ENCODE assay signal across 8 cellular contexts in genomic region chr3:72797773-72798543, GRCh38. TPM values are rescaled to one million over a fixed set of nuclear protein-coding genes. Genes with fewer than 3 reads are reported as not detected.
A peak's percentile ranks its signal among the peaks of the same experiment; 100 is the strongest.
DNase-seq lines count a peak whose midpoint lies in the region; ATAC-seq and TF ChIP-seq lines count a peak whose summit lies in the region.

No MANE protein-coding gene starts in this region.

- no peak overlapping the region for H2BK5ac ChIP-seq in mesenchymal stem cell (ENCODE audit: low read depth, low read length, poor library complexity, severe bottlenecking)

- H3K4me2 ChIP-seq in mesenchymal stem cell (ENCODE audit: low read length, poor library complexity, severe bottlenecking), result no peak overlapping the region

- no peak overlapping the region for H3K4me3 Mint-ChIP-seq in CD8-positive, alpha-beta memory T cell

- H3K4me1 ChIP-seq in mesenchymal stem cell (ENCODE audit: control insufficient read depth, insufficient read depth, low read depth, low read length), result no peaks in the 10 kb centered on the region
- no peaks in the 10 kb centered on the region for H3K4me1 ChIP-seq in CD8-positive, alpha-beta memory T cell (ENCODE audit: insufficient read depth, low read length)

- H3K79me1 ChIP-seq in mesenchymal stem cell (replicated peaks; ENCODE audit: low read length, poor library complexity, severe bottlenecking), result no peaks in the 10 kb centered on the region

- H3K36me3 ChIP-seq in mesenchymal stem cell (ENCODE audit: control insufficient read depth in 1 of 2, insufficient read depth in 2 of 2, low read depth in 1 of 2, low read length in 2 of 2), result peaks cover 0 to 7% of the 10 kb centered on the region in 2 experiments
- no peaks in the 10 kb centered on the region for H3K36me3 ChIP-seq in CD8-positive, alpha-beta memory T cell (ENCODE audit: insufficient read depth, low read length)

- no peaks in the 10 kb centered on the region for H3K27me3 ChIP-seq in mesenchymal stem cell (ENCODE audit: control insufficient read depth in 1 of 2, insufficient read depth in 1 of 2, low read length in 2 of 2)
- H3K27me3 ChIP-seq in CD8-positive, alpha-beta memory T cell (ENCODE audit: insufficient read depth, low read length, poor library complexity, severe bottlenecking), result no peaks in the 10 kb centered on the region

- DNase-seq in DMS153 treated with DMSO at 0.1 percent for 48 hours (lab: John Stamatoyannopoulos, UW; ENCODE audit: unreplicated experiment) (peak; percentile 55), NCI-H2171 treated with DMSO at 0.1 percent for 48 hours (lab: John Stamatoyannopoulos, UW) (peak; percentile 69), cerebellum (ENCODE audit: low spot score) (peak; percentile 2), mesenchymal stem cell (peak; percentile 47), omental fat pad (ENCODE audit: low spot score) (no peak), SIG-M5 (lab: John Stamatoyannopoulos, UW) (no peak), MV-4-11 (lab: John Stamatoyannopoulos, UW) (no peak)
- DNase-seq in CD8-positive, alpha-beta memory T cell, result no peak

- no peak for ATAC-seq in omental fat pad (ENCODE audit: low FRiP score)

- H3K14ac ChIP-seq in mesenchymal stem cell (ENCODE audit: low read length in 2 of 2), result no peak overlapping the region

- H3K9ac ChIP-seq in mesenchymal stem cell (ENCODE audit: low read length), result no peak overlapping the region

- no peaks in the 10 kb centered on the region for H3K4me1 Mint-ChIP-seq in CD8-positive, alpha-beta memory T cell

- H3K27ac ChIP-seq in mesenchymal stem cell (ENCODE audit: low read length, poor library complexity, severe bottlenecking), result no peak overlapping the region
- no peak overlapping the region for H3K27ac ChIP-seq in CD8-positive, alpha-beta memory T cell (ENCODE audit: low read depth, low read length)

- H4K8ac ChIP-seq in mesenchymal stem cell (ENCODE audit: low read length), result no peak overlapping the region

- H3K9me3 Mint-ChIP-seq in CD8-positive, alpha-beta memory T cell, result no peaks in the 10 kb centered on the region

- CTCF ChIA-PET in CD8-positive, alpha-beta memory T cell (lab: Charles Lee), result interaction anchor here (0.9 kb wide), 1 partner anchor 65 kb away, joined by 3 read pairs; no protein-coding TSS in a partner anchor

- H3K4ac ChIP-seq in mesenchymal stem cell (ENCODE audit: low read depth in 1 of 2, low read length in 2 of 2), result no peak overlapping the region

- H3K4me3 ChIP-seq in mesenchymal stem cell (ENCODE audit: insufficient read depth in 1 of 2, low read depth in 1 of 2, low read length in 2 of 2), result no peak overlapping the region
- no peak overlapping the region for H3K4me3 ChIP-seq in CD8-positive, alpha-beta memory T cell (ENCODE audit: low read length)

- peaks cover 14 to 27% (median 20%) of the 10 kb centered on the region in 3 donors for H3K36me3 Mint-ChIP-seq in CD8-positive, alpha-beta memory T cell

- TF ChIP-seq CTCF in omental fat pad (IDR thresholded peaks at IDR 0.05), result no peak

- POLR2A ChIA-PET in CD8-positive, alpha-beta memory T cell (lab: Charles Lee), result no interaction called here

- H2BK12ac ChIP-seq in mesenchymal stem cell (ENCODE audit: low read length in 2 of 2), result no peak overlapping the region

- no peak overlapping the region for H2AFZ ChIP-seq in mesenchymal stem cell (ENCODE audit: low read depth, low read length)

- peak overlapping the region; percentile 79 for H2BK120ac ChIP-seq in mesenchymal stem cell (ENCODE audit: low read depth, low read length)

- H3K27ac Mint-ChIP-seq in CD8-positive, alpha-beta memory T cell, result peak overlapping the region in 1 of 8 donors; percentile 4

- no peaks in the 10 kb centered on the region for H3K9me3 ChIP-seq in mesenchymal stem cell (ENCODE audit: control insufficient read depth, low read length)
- no peaks in the 10 kb centered on the region for H3K9me3 ChIP-seq in CD8-positive, alpha-beta memory T cell (ENCODE audit: low read length)

- no peak overlapping the region for H2AK5ac ChIP-seq in mesenchymal stem cell (ENCODE audit: low read length, severe bottlenecking)

- H3K18ac ChIP-seq in mesenchymal stem cell (ENCODE audit: low read depth in 1 of 2, low read length in 2 of 2), result peak overlapping the region in 1 of 2 experiments; percentile 61

- no peak overlapping the region for H4K91ac ChIP-seq in mesenchymal stem cell (ENCODE audit: low read length)

- no peak overlapping the region for H2BK15ac ChIP-seq in mesenchymal stem cell (ENCODE audit: low read depth, poor library complexity, severe bottlenecking)

- no peaks in the 10 kb centered on the region for H3K27me3 Mint-ChIP-seq in CD8-positive, alpha-beta memory T cell

- WGBS in mesenchymal stem cell, result 84% methylated on average over 12 of the region's 12 CpGs

- H3K23ac ChIP-seq in mesenchymal stem cell (ENCODE audit: low read length in 2 of 2), result no peak overlapping the region

RNA-seq across cellular contexts. Expression of gene SHQ1, which starts 50.3 kb away (rescaled TPM):
- total RNA-seq in cerebellum (15.7 TPM), omental fat pad (10 to 100 TPM; 11.0 to 22.9 (median 16.7) TPM)
- polyA plus RNA-seq in mesenchymal stem cell (2013, experiment 1 of 2), result 8.9 TPM
- 8.9 TPM for polyA plus RNA-seq in mesenchymal stem cell (2013, experiment 2 of 2)
- 10 to 100 TPM; 36.0 to 37.7 TPM for total RNA-seq in CD8-positive, alpha-beta memory T cell
- polyA plus RNA-seq in CD8-positive, alpha-beta memory T cell, result 44.9 TPM

Comparison
In these comparisons a context has a peak if more than half of its experiments do, and no peak if none do; other contexts are left out.
1. DNase-seq: peak in DMS153 treated with DMSO at 0.1 percent for 48 hours (single experiment), NCI-H2171 treated with DMSO at 0.1 percent for 48 hours (single experiment), cerebellum (single experiment) and mesenchymal stem cell (single experiment); none in CD8-positive, alpha-beta memory T cell (0 of 5), omental fat pad (single experiment), SIG-M5 (single experiment) and MV-4-11 (single experiment).